ENCODE assay signal across 10 cellular contexts in the genomic region with DNA sequence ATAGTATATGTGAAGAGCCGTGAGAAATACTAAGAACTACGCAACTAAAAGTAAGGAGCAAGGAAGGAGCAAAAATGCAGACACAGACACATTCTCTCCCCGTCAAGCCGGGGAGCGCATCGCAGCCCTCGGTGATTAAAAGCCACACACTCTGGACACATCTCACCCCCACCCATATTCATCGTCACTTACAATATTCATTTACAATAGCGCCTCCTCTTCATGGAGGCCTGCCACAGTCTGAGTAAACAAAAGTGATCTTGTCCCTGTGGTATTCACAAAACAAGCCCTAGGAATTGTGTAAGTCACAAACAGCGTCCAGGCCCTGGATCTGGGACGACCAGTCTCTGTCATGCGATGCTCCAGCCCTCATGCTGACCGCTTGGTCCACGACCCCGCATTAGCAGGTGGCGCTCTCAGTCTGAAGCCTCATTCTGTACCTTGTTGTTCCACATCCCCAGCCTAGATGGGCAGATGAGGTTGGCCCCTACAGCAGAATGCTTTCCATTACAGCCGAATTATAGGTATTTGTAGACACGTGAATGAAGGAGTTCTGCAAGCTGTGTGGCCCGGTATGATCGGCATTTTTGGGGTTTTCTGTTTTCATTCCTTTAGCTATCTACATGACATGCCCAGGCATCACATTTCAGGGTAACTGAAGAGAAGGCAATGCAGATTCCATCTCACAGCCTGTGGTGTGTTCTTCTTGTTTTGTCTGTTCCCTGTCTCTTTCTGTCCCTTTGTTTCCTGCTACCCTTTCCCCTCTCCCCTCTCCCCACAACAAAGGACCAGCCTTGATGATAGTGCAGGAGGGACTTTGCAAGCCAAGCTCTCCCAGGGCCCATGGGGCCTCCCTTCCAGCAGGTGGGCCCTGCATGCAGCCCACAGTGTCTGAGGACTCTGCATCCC.
DNase-seq lines count a peak whose midpoint lies in the region; ATAC-seq lines count a peak whose summit lies in the region.
"Had no signal": no experiment of that assay in that cellular context is flagged by ENCODE, and none has a peak within 500 bp of the region (broad histone marks: within the 10 kb centered on the region; RNA-seq: fewer than 3 reads in every experiment).

No MANE protein-coding gene starts in this region.

- no peaks in the 10 kb centered on the region for H3K27me3 ChIP-seq in ectodermal cell (ENCODE audit: control insufficient read depth, insufficient read depth, low read length, poor library complexity, severe bottlenecking)
- no peaks in the 10 kb centered on the region for H3K27me3 ChIP-seq in naive thymus-derived CD4-positive, alpha-beta T cell (ENCODE audit: control insufficient read depth in 2 of 2, insufficient read depth in 2 of 2, low read length in 2 of 2)
- H3K27me3 ChIP-seq: cardiac muscle cell had no signal

- H3K27me3 Mint-ChIP-seq in naive thymus-derived CD4-positive, alpha-beta T cell, result no peaks in the 10 kb centered on the region
- H3K27me3 Mint-ChIP-seq: natural killer cell treated with Interleukin-12 subunit alpha and Interleukin-12 subunit beta and Interleukin-15 and Interleukin-18, amount 100 ng/mL, for 72 hours had no signal

- CTCF ChIA-PET in naive thymus-derived CD4-positive, alpha-beta T cell (lab: Charles Lee), result interaction anchor here (0.7 to 1.6 kb wide), 3 partner anchors 22 to 147 kb away, joined by 3 to 4 read pairs (median 3); no protein-coding TSS in a partner anchor

- no peak overlapping the region for H3K4me3 ChIP-seq in ectodermal cell (ENCODE audit: insufficient read depth, low read depth, low read length)
- H3K4me3 ChIP-seq in naive thymus-derived CD4-positive, alpha-beta T cell (ENCODE audit: low read length), result no peak overlapping the region
- H3K4me3 ChIP-seq: cardiac muscle cell had no signal

- 58 to 59% methylated on average over 20 of the region's 20 CpGs for WGBS in ectodermal cell, 2 experiments

- H3K36me3 Mint-ChIP-seq in naive thymus-derived CD4-positive, alpha-beta T cell, result peaks cover 16 to 39% (median 31%) of the 10 kb centered on the region in 5 donors
- H3K36me3 Mint-ChIP-seq: natural killer cell treated with Interleukin-12 subunit alpha and Interleukin-12 subunit beta and Interleukin-15 and Interleukin-18, amount 100 ng/mL, for 72 hours had no signal

- H3K27ac Mint-ChIP-seq in naive thymus-derived CD4-positive, alpha-beta T cell, result peak overlapping the region; percentile 79 to 95 (median 92)

- intact Hi-C loops in naive thymus-derived CD4-positive, alpha-beta T cell (cut with micrococcal nuclease), result no loop called here
- intact Hi-C loops in left colon (cut with DNase I, micrococcal nuclease), result no loop called here

- H3K4me3 Mint-ChIP-seq in naive thymus-derived CD4-positive, alpha-beta T cell, result peak overlapping the region; percentile 41 to 80 (median 63)
- H3K4me3 Mint-ChIP-seq: natural killer cell treated with Interleukin-12 subunit alpha and Interleukin-12 subunit beta and Interleukin-15 and Interleukin-18, amount 100 ng/mL, for 72 hours had no signal

- peaks cover 22 to 78% (median 65%) of the 10 kb centered on the region in 7 donors for H3K4me1 Mint-ChIP-seq in naive thymus-derived CD4-positive, alpha-beta T cell

- H3K9me3 ChIP-seq in KOPT-K1 (ENCODE audit: insufficient read depth, low read length, poor library complexity, severe bottlenecking) (no peaks in the 10 kb centered on the region), ectodermal cell (ENCODE audit: control insufficient read depth, low read length) (no peaks in the 10 kb centered on the region)
- no peaks in the 10 kb centered on the region for H3K9me3 ChIP-seq in naive thymus-derived CD4-positive, alpha-beta T cell (ENCODE audit: control insufficient read depth in 2 of 3, low read length in 3 of 3)

- peak; percentile 42 for ATAC-seq in naive thymus-derived CD4-positive, alpha-beta T cell
- no peak for ATAC-seq in HG03139 (IDR thresholded peaks at IDR 0.05; ENCODE audit: unreplicated experiment)
- ATAC-seq in left colon, result no peak
- ATAC-seq in HG03095 (IDR thresholded peaks at IDR 0.05; ENCODE audit: unreplicated experiment), result no peak
- ATAC-seq: natural killer cell treated with Interleukin-12 subunit alpha and Interleukin-12 subunit beta and Interleukin-15 and Interleukin-18, amount 100 ng/mL, for 72 hours had no signal

- H3K27ac ChIP-seq in KOPT-K1 (ENCODE audit: low read depth, low read length, poor library complexity, severe bottlenecking), result peak overlapping the region; percentile 80
- peak overlapping the region; percentile 84 for H3K27ac ChIP-seq in ectodermal cell (ENCODE audit: insufficient read depth, low read depth, low read length, poor library complexity, severe bottlenecking)
- peak overlapping the region; percentile 51 for H3K27ac ChIP-seq in naive thymus-derived CD4-positive, alpha-beta T cell (ENCODE audit: low read depth, low read length)
- H3K27ac ChIP-seq: cardiac muscle cell had no signal

- H3K4me1 ChIP-seq in ectodermal cell (ENCODE audit: control insufficient read depth, insufficient read depth, low read length), result peaks cover 17% of the 10 kb centered on the region
- peaks cover 0 to 24% of the 10 kb centered on the region in 2 donors for H3K4me1 ChIP-seq in naive thymus-derived CD4-positive, alpha-beta T cell (ENCODE audit: control insufficient read depth in 2 of 2, insufficient read depth in 2 of 2, low read length in 2 of 2)

- POLR2A ChIA-PET in naive thymus-derived CD4-positive, alpha-beta T cell (lab: Charles Lee), result interaction anchor here (0.7 to 1.4 kb wide), 9 partner anchors 9 to 81 kb away, joined by 3 to 8 read pairs (median 4); no protein-coding TSS in a partner anchor

- peaks cover 0 to 2% (median 0%) of the 10 kb centered on the region in 11 donors for H3K9me3 Mint-ChIP-seq in naive thymus-derived CD4-positive, alpha-beta T cell
- H3K9me3 Mint-ChIP-seq: natural killer cell treated with Interleukin-12 subunit alpha and Interleukin-12 subunit beta and Interleukin-15 and Interleukin-18, amount 100 ng/mL, for 72 hours had no signal

- peak; percentile 77 for DNase-seq in AG08396 (ENCODE audit: low spot score)
- no peak for DNase-seq in naive thymus-derived CD4-positive, alpha-beta T cell
- no peak for DNase-seq in left colon
- DNase-seq in NK-92 (lab: John Stamatoyannopoulos, UW; ENCODE audit: unreplicated experiment), result no peak

- peaks cover 41% of the 10 kb centered on the region for H3K36me3 ChIP-seq in KOPT-K1 (ENCODE audit: insufficient read depth, low read length)
- no peaks in the 10 kb centered on the region for H3K36me3 ChIP-seq in ectodermal cell (ENCODE audit: control insufficient read depth, insufficient read depth, low read length)
- H3K36me3 ChIP-seq in naive thymus-derived CD4-positive, alpha-beta T cell (ENCODE audit: control insufficient read depth in 2 of 3, insufficient read depth in 3 of 3, low read length in 3 of 3), result peaks cover 0 to 16% (median 0%) of the 10 kb centered on the region in 3 experiments
- H3K36me3 ChIP-seq: cardiac muscle cell had no signal
